8 cellular contexts compared by ENCODE assay signal in genomic region chr3:96813134-96813819, GRCh38. TPM values are rescaled to one million over a fixed set of nuclear protein-coding genes. Genes with fewer than 3 reads are reported as not detected.
DNase-seq lines count a peak whose midpoint lies in the region; ATAC-seq and TF ChIP-seq lines count a peak whose summit lies in the region.

No MANE protein-coding gene starts in this region.

- peaks cover 34% of the 10 kb centered on the region for H3K27me3 Mint-ChIP-seq in activated CD8-positive, alpha-beta memory T cell treated with anti-CD3 and anti-CD28 coated beads, Interleukin-2, amount 10 ng/mL, durations not matched to agents 7 days and 5 days
- H3K27me3 Mint-ChIP-seq in naive thymus-derived CD8-positive, alpha-beta T cell: peaks cover 17 to 37% (median 29%) of the 10 kb centered on the region in 5 donors

- H3K36me3 Mint-ChIP-seq in activated CD8-positive, alpha-beta memory T cell treated with anti-CD3 and anti-CD28 coated beads, Interleukin-2, amount 10 ng/mL, durations not matched to agents 7 days and 5 days: no peaks in the 10 kb centered on the region
- H3K36me3 Mint-ChIP-seq in naive thymus-derived CD8-positive, alpha-beta T cell: no peaks in the 10 kb centered on the region

- H3K4me3 Mint-ChIP-seq in activated CD8-positive, alpha-beta memory T cell treated with anti-CD3 and anti-CD28 coated beads, Interleukin-2, amount 10 ng/mL, durations not matched to agents 7 days and 5 days: peak overlapping the region; percentile 39
- peak overlapping the region in 9 of 10 donors; percentile 25 to 75 (median 53) for H3K4me3 Mint-ChIP-seq in naive thymus-derived CD8-positive, alpha-beta T cell

- peak; percentile 56 for TF ChIP-seq CTCF in AG09309 (IDR thresholded peaks at IDR 0.05; ENCODE audit: control insufficient read depth, insufficient read depth, low read depth, low read length, missing control alignments)

- DNase-seq in AG09309 (ENCODE audit: low read depth) (no peak), NCI-H2107 treated with DMSO at 0.1 percent for 48 hours (lab: John Stamatoyannopoulos, UW; ENCODE audit: unreplicated experiment) (peak; percentile 66), fibroblast of peridontal ligament (ENCODE audit: extremely low read depth) (peak; percentile 21)
- DNase-seq in activated CD8-positive, alpha-beta memory T cell treated with anti-CD3 and anti-CD28 coated beads, Interleukin-2, amount 10 ng/mL, durations not matched to agents 7 days and 5 days: peak; percentile 79
- peak in 4 of 10 donors; percentile 4 to 21 (median 10) for DNase-seq in naive thymus-derived CD8-positive, alpha-beta T cell

- no peak overlapping the region for H3K27ac Mint-ChIP-seq in activated CD8-positive, alpha-beta memory T cell treated with anti-CD3 and anti-CD28 coated beads, Interleukin-2, amount 10 ng/mL, durations not matched to agents 7 days and 5 days
- H3K27ac Mint-ChIP-seq in naive thymus-derived CD8-positive, alpha-beta T cell: no peak overlapping the region

- peaks cover 12% of the 10 kb centered on the region for H3K4me1 Mint-ChIP-seq in activated CD8-positive, alpha-beta memory T cell treated with anti-CD3 and anti-CD28 coated beads, Interleukin-2, amount 10 ng/mL, durations not matched to agents 7 days and 5 days
- peaks cover 4 to 15% (median 11%) of the 10 kb centered on the region in 4 donors for H3K4me1 Mint-ChIP-seq in naive thymus-derived CD8-positive, alpha-beta T cell

- peak; percentile 98 for ATAC-seq in GM18511 (IDR thresholded peaks at IDR 0.05; ENCODE audit: unreplicated experiment)
- peak; percentile 98 for ATAC-seq in HG02981 (IDR thresholded peaks at IDR 0.05; ENCODE audit: unreplicated experiment)
- ATAC-seq in activated CD8-positive, alpha-beta memory T cell treated with anti-CD3 and anti-CD28 coated beads, Interleukin-2, amount 10 ng/mL, durations not matched to agents 7 days and 5 days: peak; percentile 96
- ATAC-seq in naive thymus-derived CD8-positive, alpha-beta T cell: peak in 1 of 2 donors; percentile 59

- peak overlapping the region; percentile 50 for H3K4me3 ChIP-seq in AG09309 (ENCODE audit: control insufficient read depth, low read depth, low read length)

- POLR2A ChIA-PET in naive thymus-derived CD8-positive, alpha-beta T cell (lab: Charles Lee): no interaction called here

- H3K9me3 Mint-ChIP-seq in activated CD8-positive, alpha-beta memory T cell treated with anti-CD3 and anti-CD28 coated beads, Interleukin-2, amount 10 ng/mL, durations not matched to agents 7 days and 5 days (ENCODE audit: low read depth): no peaks in the 10 kb centered on the region
- H3K9me3 Mint-ChIP-seq in naive thymus-derived CD8-positive, alpha-beta T cell: peaks cover 0 to 4% (median 0%) of the 10 kb centered on the region in 9 donors

- peak overlapping the region; percentile 64 for H3K27ac ChIP-seq in temporal lobe (ENCODE audit: low read depth, low read length)

- CTCF ChIA-PET in activated CD8-positive, alpha-beta memory T cell treated with anti-CD3 and anti-CD28 coated beads, Interleukin-2, amount 10 ng/mL, durations not matched to agents 7 days and 5 days (lab: Charles Lee): no interaction called here

RNA-seq across cellular contexts. Expression of gene EPHA6, which starts 1.1 kb away (rescaled TPM):
- total RNA-seq in activated CD8-positive, alpha-beta memory T cell treated with anti-CD3 and anti-CD28 coated beads, Interleukin-2, amount 10 ng/mL, durations not matched to agents 7 days and 5 days: not detected
- total RNA-seq in naive thymus-derived CD8-positive, alpha-beta T cell: not detected
- polyA plus RNA-seq in naive thymus-derived CD8-positive, alpha-beta T cell: not detected
- 51.1 TPM for total RNA-seq in temporal lobe

Comparison
In these comparisons a context has a peak if more than half of its experiments do, and no peak if none do; other contexts are left out.
1. RNA of gene EPHA6, which starts 1.1 kb away (total RNA-seq): 51.1 TPM in temporal lobe (single experiment); not detected in activated CD8-positive, alpha-beta memory T cell treated with anti-CD3 and anti-CD28 coated beads, Interleukin-2, amount 10 ng/mL, durations not matched to agents 7 days and 5 days and not detected in naive thymus-derived CD8-positive, alpha-beta T cell; every median in the first group is over 10 times any median in the second.